Comparison of ENCODE assay signal across 18 cellular contexts in the genomic region with DNA sequence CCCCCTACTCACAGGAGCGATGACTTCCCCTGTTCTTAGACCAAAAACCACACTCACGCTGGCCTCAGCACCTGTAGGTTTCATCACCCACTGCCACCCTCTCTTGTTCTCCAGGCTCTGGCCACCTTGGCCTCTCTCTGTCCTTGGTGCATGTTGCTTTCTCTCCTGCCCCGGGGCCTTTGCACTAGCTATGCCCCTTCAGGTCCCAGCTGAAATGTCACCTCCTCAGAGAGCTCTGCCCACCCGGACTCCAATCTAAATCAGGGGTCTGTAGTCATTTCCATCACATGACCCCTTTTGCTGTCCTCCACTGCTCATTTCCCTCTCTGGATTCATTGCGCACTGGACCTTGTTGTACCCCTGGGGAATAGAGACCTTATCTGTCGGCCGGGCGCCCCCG. TPM values are rescaled to one million over a fixed set of nuclear protein-coding genes. Genes with fewer than 3 reads are reported as not detected.
DNase-seq lines count a peak whose midpoint lies in the region; ATAC-seq, FAIRE-seq and TF ChIP-seq lines count a peak whose summit lies in the region.
"Had no signal": no experiment of that assay in that cellular context is flagged by ENCODE, and none has a peak within 500 bp of the region (broad histone marks: within the 10 kb centered on the region; RNA-seq: fewer than 3 reads in every experiment).

No MANE protein-coding gene starts in this region.

- H3K4me2 ChIP-seq in H1 (ENCODE audit: insufficient read depth in 1 of 2, low read depth in 2 of 2, low read length in 2 of 2), result no peak overlapping the region

- TF ChIP-seq EP300 in H1 (IDR thresholded peaks at IDR 0.05; ENCODE audit: borderline replicate concordance in 1 of 2, low read depth in 2 of 2, low read length in 2 of 2), result no peak

- H2AK5ac ChIP-seq in H1 (ENCODE audit: low read depth, low read length), result no peak overlapping the region; the same call in 1 of the 2 replicates

- H2BK15ac ChIP-seq in H1 (ENCODE audit: low read length), result no peak overlapping the region

- H3K23me2 ChIP-seq in H1 (ENCODE audit: low read depth, low read length), result no peaks in the 10 kb centered on the region

- POLR2A ChIA-PET in H1 (lab: Charles Lee; ENCODE audit: partially characterized antibody), result interaction anchor here (2.1 kb wide), 1 partner anchor 9 kb away, joined by 9 read pairs; a partner anchor contains a TSS

- TF ChIP-seq CTCF in GM12875 (IDR thresholded peaks at IDR 0.05; ENCODE audit: borderline replicate concordance, insufficient read depth, low read depth, low read length) (0 out of 2 replicates have a peak, but pooled peaks have one; percentile 9), NB4 (IDR thresholded peaks at IDR 0.05; ENCODE audit: low read depth, low read length) (peak; percentile 22), H1 (IDR thresholded peaks at IDR 0.05; ENCODE audit: control extremely low read depth in 1 of 3, insufficient read depth in 1 of 3, low read depth in 1 of 3, low read length in 3 of 3) (peak in 2 of 3 experiments; percentile 8 to 18; a peak in 2 of 4 replicates), GM20000 (IDR thresholded peaks at IDR 0.05; ENCODE audit: extremely low read depth, missing control alignments) (no peak)

- ATAC-seq in GM19351 (IDR thresholded peaks at IDR 0.05; ENCODE audit: unreplicated experiment), result no peak
- ATAC-seq: SK-N-SH treated with all-trans-retinoic acid at 6 μM for 48 hours had no signal

- no peaks in the 10 kb centered on the region for H3K36me3 ChIP-seq in H1 (ENCODE audit: control insufficient read depth in 2 of 4, insufficient read depth in 4 of 4, low read length in 3 of 4)
- H3K36me3 ChIP-seq: BLaER1 treated with 17β-estradiol and CSF1 and Interleukin-3, amounts not matched to agents 10 nM and 100 nM had no signal

- H3K79me1 ChIP-seq in H1 (ENCODE audit: low read depth, low read length), result no peaks in the 10 kb centered on the region

- no peaks in the 10 kb centered on the region for H3K36me3 Mint-ChIP-seq in activated CD4-positive, alpha-beta T cell treated with anti-CD3 and anti-CD28 coated beads, Interleukin-2, amount 10 ng/mL, durations not matched to agents 24 days and 14 days (ENCODE audit: low read depth)
- H3K36me3 Mint-ChIP-seq: CD4-positive, alpha-beta memory T cell had no signal

- H3K27ac ChIP-seq in H1 (ENCODE audit: low read depth, low read length), result no peak overlapping the region
- H3K27ac ChIP-seq: BLaER1 treated with 17β-estradiol and CSF1 and Interleukin-3, amounts not matched to agents 10 nM and 100 nM had no signal

- H3K4me3 Mint-ChIP-seq in activated CD4-positive, alpha-beta T cell treated with anti-CD3 and anti-CD28 coated beads, Interleukin-2, amount 10 ng/mL, durations not matched to agents 24 days and 14 days, result no peak overlapping the region
- H3K4me3 Mint-ChIP-seq: CD4-positive, alpha-beta memory T cell had no signal

- H3K9me3 ChIP-seq in H1 (ENCODE audit: insufficient read depth in 2 of 2, low read depth in 1 of 2, low read length in 1 of 2), result no peaks in the 10 kb centered on the region
- H3K9me3 ChIP-seq: BLaER1 treated with 17β-estradiol and CSF1 and Interleukin-3, amounts not matched to agents 10 nM and 100 nM; Caco-2 had no signal

- H2AFZ ChIP-seq in H1 (ENCODE audit: low read length), result no peak overlapping the region

- peaks cover 5% of the 10 kb centered on the region for H3K4me1 Mint-ChIP-seq in activated CD4-positive, alpha-beta T cell treated with anti-CD3 and anti-CD28 coated beads, Interleukin-2, amount 10 ng/mL, durations not matched to agents 24 days and 14 days

- H3K23ac ChIP-seq in H1 (ENCODE audit: insufficient read length), result no peak overlapping the region

- H4K20me1 ChIP-seq in H1 (replicated peaks in 1 of 2; ENCODE audit: control insufficient read depth in 1 of 2, insufficient read depth in 2 of 2, low read length in 2 of 2), result no peaks in the 10 kb centered on the region
- H4K20me1 ChIP-seq: BLaER1 treated with 17β-estradiol and CSF1 and Interleukin-3, amounts not matched to agents 10 nM and 100 nM had no signal

- H3K27me3 ChIP-seq in H1 (replicated peaks in 1 of 4; ENCODE audit: control insufficient read depth in 3 of 4, extremely low read depth in 1 of 4, insufficient read depth in 3 of 4, low read length in 3 of 4), result no peaks in the 10 kb centered on the region
- H3K27me3 ChIP-seq: BLaER1 treated with 17β-estradiol and CSF1 and Interleukin-3, amounts not matched to agents 10 nM and 100 nM had no signal

- no peak overlapping the region for H3K27ac Mint-ChIP-seq in activated CD4-positive, alpha-beta T cell treated with anti-CD3 and anti-CD28 coated beads, Interleukin-2, amount 10 ng/mL, durations not matched to agents 24 days and 14 days
- H3K27ac Mint-ChIP-seq: CD4-positive, alpha-beta memory T cell had no signal

- no peak for TF ChIP-seq RAD21 in H1 (IDR thresholded peaks at IDR 0.05 in 1 of 2, conservative IDR thresholded peaks at IDR 0.05 in 1 of 2; ENCODE audit: low read depth in 2 of 2, low read length in 2 of 2)

- CTCF ChIA-PET in H1 (lab: Charles Lee; ENCODE audit: partially characterized antibody), result interaction anchor here (0.6 to 10.9 kb wide), 18 partner anchors 8 to 170 kb away, joined by 3 to 183 read pairs (median 3); a partner anchor contains a TSS

- H3K4me3 ChIP-seq in GM12875 (ENCODE audit: low read depth, low read length), result no peak overlapping the region
- H3K4me3 ChIP-seq in NB4 (ENCODE audit: low read depth, low read length), result no peak overlapping the region
- no peak overlapping the region for H3K4me3 ChIP-seq in H1 (ENCODE audit: extremely low read depth in 1 of 4, insufficient read depth in 2 of 4, low read depth in 3 of 4, low read length in 4 of 4)
- H3K4me3 ChIP-seq: BLaER1 treated with 17β-estradiol and CSF1 and Interleukin-3, amounts not matched to agents 10 nM and 100 nM had no signal

- no peak for DNase-seq in NB4 (ENCODE audit: low read depth)
- DNase-seq in H1 (ENCODE audit: low read depth in 1 of 2, low spot score in 2 of 2), result no peak
- DNase-seq in activated CD4-positive, alpha-beta T cell treated with anti-CD3 and anti-CD28 coated beads, Interleukin-2, amount 10 ng/mL, durations not matched to agents 24 days and 14 days, result no peak
- DNase-seq in NCI-H187 treated with DMSO at 0.1 percent for 48 hours (lab: John Stamatoyannopoulos, UW), result no peak
- DNase-seq in GM20000 (ENCODE audit: low spot score), result no peak
- DNase-seq: CD4-positive, alpha-beta memory T cell; DND-41; IMR-90; MV-4-11; NCI-H1694; NCI-H2081 treated with DMSO at 0.1 percent for 48 hours; NCI-H446 had no signal

- WGBS in H1 (ENCODE audit: extremely low coverage in 1 of 2, insufficient coverage in 1 of 2, insufficient read length in 1 of 2, insufficient replicate concordance in 2 of 2, low coverage in 1 of 2, low lambda C conversion rate in 2 of 2, missing lambda C conversion rate in 1 of 2), 2 experiments, result 95% methylated on average over 9 of the region's 9 CpGs; no CpG with 5 or more reads in 1 of the 2 experiments

- H4K8ac ChIP-seq in H1 (ENCODE audit: extremely low read depth, insufficient read depth, low read length), result no peak overlapping the region

- no peaks in the 10 kb centered on the region for H3K79me2 ChIP-seq in H1 (ENCODE audit: control insufficient read depth in 1 of 2, insufficient read depth in 2 of 2, low read length in 2 of 2)

- no peak overlapping the region for H3K4ac ChIP-seq in H1 (replicated peaks; ENCODE audit: insufficient read length, low read depth, low read length)

- H2BK12ac ChIP-seq in H1 (ENCODE audit: low read depth, low read length), result no peak overlapping the region

- no peak for FAIRE-seq in H1 (lab: Jason Lieb, UNC)

- H2BK5ac ChIP-seq in H1 (ENCODE audit: low read depth, low read length), result no peak overlapping the region

- H4K5ac ChIP-seq in H1 (ENCODE audit: insufficient read length, low read depth, low read length), result no peak overlapping the region

- H3K14ac ChIP-seq in H1 (ENCODE audit: insufficient read length), result no peak overlapping the region

- no peak overlapping the region for H3K9ac ChIP-seq in H1 (replicated peaks in 1 of 4; ENCODE audit: extremely low read depth in 1 of 4, low read depth in 3 of 4, low read length in 3 of 4)

- peaks cover 0 to 7% (median 4%) of the 10 kb centered on the region in 4 experiments; a peak in 5 of 7 replicates for H3K4me1 ChIP-seq in H1 (replicated peaks in 1 of 4; ENCODE audit: control insufficient read depth in 3 of 4, insufficient read depth in 4 of 4, low read length in 3 of 4)
- H3K4me1 ChIP-seq: Caco-2 had no signal

- H3K27me3 Mint-ChIP-seq in activated CD4-positive, alpha-beta T cell treated with anti-CD3 and anti-CD28 coated beads, Interleukin-2, amount 10 ng/mL, durations not matched to agents 24 days and 14 days, result peaks cover 10% of the 10 kb centered on the region
- H3K27me3 Mint-ChIP-seq: CD4-positive, alpha-beta memory T cell had no signal

- H4K91ac ChIP-seq in H1 (replicated peaks; ENCODE audit: insufficient read length, low read length), result no peak overlapping the region

- H2BK20ac ChIP-seq in H1 (ENCODE audit: low read length), result no peak overlapping the region

- TF ChIP-seq POLR2A in NB4 (IDR thresholded peaks at IDR 0.05; ENCODE audit: extremely low read depth, insufficient read length) (no peak), H1 (IDR thresholded peaks at IDR 0.05; ENCODE audit: control extremely low read depth in 1 of 2, low read depth in 2 of 2, low read length in 2 of 2) (no peak)

- H3K56ac ChIP-seq in H1 (replicated peaks; ENCODE audit: insufficient read length, low read depth, low read length), result no peak overlapping the region

- intact Hi-C loops in activated CD4-positive, alpha-beta T cell treated with anti-CD3 and anti-CD28 coated beads, Interleukin-2, amount 10 ng/mL, durations not matched to agents 24 days and 14 days (cut with micrococcal nuclease), result no loop called here

- no peaks in the 10 kb centered on the region for H3K9me3 Mint-ChIP-seq in activated CD4-positive, alpha-beta T cell treated with anti-CD3 and anti-CD28 coated beads, Interleukin-2, amount 10 ng/mL, durations not matched to agents 24 days and 14 days

- no peak overlapping the region; the same call in 1 of the 2 replicates for H3K18ac ChIP-seq in H1 (ENCODE audit: extremely low read depth, low read length)

- H2BK120ac ChIP-seq in H1 (replicated peaks; ENCODE audit: low read depth, low read length), result no peak overlapping the region

RNA-seq across cellular contexts. Expression of a gene that starts 8.2 kb away (rescaled TPM):
- total RNA-seq in H1 (2021; fragmentation: NEBNext Ultra II Directional; extraction: Animal tissue kit (Norgen Biotek cat#: 25700)), result 2.1 and 2.5 TPM in 2 replicates
- 6.2 and 6.4 TPM in 2 replicates for polyA plus RNA-seq in H1 (2011; rRNA removed)
- 3.3 TPM for polyA plus RNA-seq in H1 (2011; cell fraction: cytosol; rRNA removed)
- polyA plus RNA-seq in H1 (2011; cell fraction: nucleus; rRNA removed), result 7.3 TPM
- 1.8 to 3.5 TPM (median 2.6 TPM) in 4 replicates for polyA plus RNA-seq in H1 (2012, experiment 1 of 2)
- polyA plus RNA-seq in H1 (2012, experiment 2 of 2), result 2.1 TPM
- polyA plus RNA-seq in H1 (2013, experiment 1 of 2), result 3.2 TPM
- 3.2 TPM for polyA plus RNA-seq in H1 (2013, experiment 2 of 2)
- 6.7 and 9.3 TPM in 2 replicates for polyA minus RNA-seq in H1 (2011; rRNA and poly(A)+ RNA removed)
- 2.4 TPM for polyA minus RNA-seq in H1 (2011; cell fraction: cytosol; rRNA and poly(A)+ RNA removed)
- polyA minus RNA-seq in H1 (2011; cell fraction: nucleus; rRNA and poly(A)+ RNA removed), result 4.8 TPM
- total RNA-seq in activated CD4-positive, alpha-beta T cell treated with anti-CD3 and anti-CD28 coated beads, Interleukin-2, amount 10 ng/mL, durations not matched to agents 24 days and 14 days, result not detected in 2 replicates
- total RNA-seq: Caco-2, G401 had no signal
- polyA plus RNA-seq: CD4-positive, alpha-beta memory T cell had no signal

RNA-seq across cellular contexts. Expression of a gene that starts 39.0 kb away (rescaled TPM):
- 24.4 and 26.1 TPM in 2 replicates for total RNA-seq in H1 (2021; fragmentation: NEBNext Ultra II Directional; extraction: Animal tissue kit (Norgen Biotek cat#: 25700))
- polyA plus RNA-seq in H1 (2011; rRNA removed), result 9.8 and 10.0 TPM in 2 replicates
- polyA plus RNA-seq in H1 (2011; cell fraction: cytosol; rRNA removed), result 12.2 TPM
- polyA plus RNA-seq in H1 (2011; cell fraction: nucleus; rRNA removed), result 8.2 TPM
- polyA plus RNA-seq in H1 (2012, experiment 1 of 2), result 15.6 to 22.3 TPM (median 17.5 TPM) in 4 replicates
- 14.4 TPM for polyA plus RNA-seq in H1 (2012, experiment 2 of 2)
- polyA plus RNA-seq in H1 (2013, experiment 1 of 2), result 31.7 TPM
- polyA plus RNA-seq in H1 (2013, experiment 2 of 2), result 35.2 TPM
- polyA minus RNA-seq in H1 (2011; rRNA and poly(A)+ RNA removed), result 18.8 and 24.0 TPM in 2 replicates
- 18.6 TPM for polyA minus RNA-seq in H1 (2011; cell fraction: cytosol; rRNA and poly(A)+ RNA removed)
- 4.0 TPM for polyA minus RNA-seq in H1 (2011; cell fraction: nucleus; rRNA and poly(A)+ RNA removed)
- 27.9 and 28.2 TPM in 2 replicates for total RNA-seq in activated CD4-positive, alpha-beta T cell treated with anti-CD3 and anti-CD28 coated beads, Interleukin-2, amount 10 ng/mL, durations not matched to agents 24 days and 14 days

RNA-seq across cellular contexts. Expression of a gene that starts 58.7 kb away (rescaled TPM):
- 4.5 TPM in 2 replicates for total RNA-seq in H1 (2021; fragmentation: NEBNext Ultra II Directional; extraction: Animal tissue kit (Norgen Biotek cat#: 25700))
- polyA plus RNA-seq in H1 (2011; rRNA removed), result 2.8 and 4.8 TPM in 2 replicates
- 8.7 TPM for polyA plus RNA-seq in H1 (2011; cell fraction: cytosol; rRNA removed)
- 15.7 TPM for polyA plus RNA-seq in H1 (2011; cell fraction: nucleus; rRNA removed)
- 5.5 to 11.3 TPM (median 8.0 TPM) in 4 replicates for polyA plus RNA-seq in H1 (2012, experiment 1 of 2)
- 0.92 TPM for polyA plus RNA-seq in H1 (2012, experiment 2 of 2)
- polyA plus RNA-seq in H1 (2013, experiment 1 of 2), result 4.4 TPM
- polyA plus RNA-seq in H1 (2013, experiment 2 of 2), result 4.1 TPM
- 2.8 TPM in 2 replicates for polyA minus RNA-seq in H1 (2011; rRNA and poly(A)+ RNA removed)
- 5.1 TPM for polyA minus RNA-seq in H1 (2011; cell fraction: cytosol; rRNA and poly(A)+ RNA removed)
- 4.5 TPM for polyA minus RNA-seq in H1 (2011; cell fraction: nucleus; rRNA and poly(A)+ RNA removed)
- total RNA-seq in activated CD4-positive, alpha-beta T cell treated with anti-CD3 and anti-CD28 coated beads, Interleukin-2, amount 10 ng/mL, durations not matched to agents 24 days and 14 days, result 30.9 and 34.0 TPM in 2 replicates
